Comparison of ENCODE assay signal across 8 cellular contexts in the genomic region with DNA sequence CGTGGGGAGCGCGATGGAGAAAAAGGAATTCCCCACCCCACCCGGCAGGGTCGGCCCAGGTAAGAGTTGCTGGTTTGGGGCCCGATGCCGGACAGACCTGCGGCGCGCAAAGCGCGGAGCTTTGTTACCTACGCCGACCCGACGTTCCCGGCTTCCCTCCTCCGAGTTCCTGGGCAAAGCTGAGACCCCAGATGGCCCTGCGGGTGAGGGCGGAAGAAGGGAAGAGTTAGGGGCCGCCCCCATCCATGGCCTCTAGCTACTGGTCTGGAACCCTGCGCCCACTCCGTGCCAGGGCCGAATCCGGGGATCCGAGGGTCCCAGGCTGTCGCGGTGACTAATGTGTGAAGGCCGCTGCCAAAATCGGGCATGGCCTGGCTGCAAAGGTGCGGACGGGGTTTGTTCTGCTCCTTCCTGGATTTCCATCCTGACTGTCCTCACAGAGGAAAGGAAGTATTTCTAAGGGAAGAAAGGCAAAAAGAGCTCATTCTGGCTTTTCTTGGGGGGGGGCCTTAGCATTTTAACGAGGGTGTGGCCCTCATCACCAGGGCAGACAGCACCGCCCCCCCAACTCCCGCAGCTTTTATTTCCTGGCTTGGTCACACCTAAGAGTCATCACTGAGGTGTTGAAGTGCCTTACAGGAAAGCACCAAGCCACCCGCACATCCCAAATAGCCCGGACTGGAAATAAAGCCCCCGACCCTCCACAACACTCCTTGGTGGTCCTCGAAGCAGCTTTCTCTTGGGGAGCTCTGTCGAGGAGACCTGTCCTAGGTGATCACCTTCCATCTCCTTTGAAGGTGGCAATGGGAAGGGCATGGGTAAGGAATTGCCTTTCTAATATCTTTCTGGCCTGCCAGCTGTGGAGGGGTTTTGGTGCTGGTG. TPM values are rescaled to one million over a fixed set of nuclear protein-coding genes. Genes with fewer than 3 reads are reported as not detected.
A peak's percentile ranks its signal among the peaks of the same experiment; 100 is the strongest.
DNase-seq lines count a peak whose midpoint lies in the region; ATAC-seq and TF ChIP-seq lines count a peak whose summit lies in the region.

No MANE protein-coding gene starts in this region.

- 9 to 12% (median 10%) methylated on average over 33 to 40 of the region's 40 CpGs for WGBS in heart left ventricle, 4 donors

- no peaks in the 10 kb centered on the region for H3K9me3 ChIP-seq in heart left ventricle

- CTCF ChIA-PET in AG04449 (lab: Yijun Ruan, JAX), result interaction anchor here (0.7 to 9.7 kb wide), 11 partner anchors 11 to 152 kb away, joined by 3 to 183 read pairs (median 4); a partner anchor contains a TSS

- no peak for TF ChIP-seq CTCF in AG04449 (IDR thresholded peaks at IDR 0.05; ENCODE audit: insufficient read depth, low read length, missing control alignments)
- TF ChIP-seq CTCF in HFF-Myc (IDR thresholded peaks at IDR 0.05; ENCODE audit: low read depth, low read length, missing control alignments), result no peak
- no peak for TF ChIP-seq CTCF in heart left ventricle (IDR thresholded peaks at IDR 0.05)
- TF ChIP-seq CTCF in retinal pigment epithelial cell (conservative IDR thresholded peaks at IDR 0.05; ENCODE audit: low read depth, low read length), result no peak

- H3K27ac ChIP-seq in heart left ventricle, result no peak overlapping the region

- H3K4me3 ChIP-seq in AG04449 (ENCODE audit: low read depth, low read length) (peak overlapping the region; percentile 94), HFF-Myc (replicated peaks; ENCODE audit: low read depth, low read length) (peak overlapping the region; percentile 92), heart left ventricle (peak overlapping the region; percentile 27 to 86 (median 58)), retinal pigment epithelial cell (ENCODE audit: low read length) (peak overlapping the region; percentile 87)

- no peak for TF ChIP-seq POLR2A in heart left ventricle (IDR thresholded peaks at IDR 0.05)

- POLR2A ChIA-PET in AG04449 (lab: Yijun Ruan, JAX), result interaction anchor here (0.8 to 4.0 kb wide), 6 partner anchors 12 to 93 kb away, joined by 3 to 36 read pairs (median 5); a partner anchor contains a TSS

- peaks cover 0 to 22% (median 0%) of the 10 kb centered on the region in 9 donors for H3K27me3 ChIP-seq in heart left ventricle

- ATAC-seq in heart left ventricle, result peak in 2 of 4 donors; percentile 5 to 38
- no peak for ATAC-seq in HG03354 (IDR thresholded peaks at IDR 0.05; ENCODE audit: poor library complexity, severe bottlenecking, unreplicated experiment)

- DNase-seq in AG04449 (ENCODE audit: low read depth, low spot score) (no peak), HFF-Myc (ENCODE audit: extremely low read depth, low read depth) (no peak), UCSD-AML1 (lab: John Stamatoyannopoulos, UW; ENCODE audit: unreplicated experiment) (peak; percentile 55), heart left ventricle (no peak), retinal pigment epithelial cell (ENCODE audit: low read depth) (no peak), NCI-H2029 treated with DMSO at 0.1 percent for 48 hours (lab: John Stamatoyannopoulos, UW) (no peak)
- DNase-seq in activated effector memory CD4-positive, alpha-beta T cell treated with anti-CD3 and anti-CD28 coated beads, Interleukin-2, amount 50 U/mL, for 16 hours, result no peak

- intact Hi-C loops in heart left ventricle (cut with DNase I), result loop anchor here in 3 of 10 donors (5.0 to 10.0 kb wide), 4 partner anchors 48 to 65 kb away; no protein-coding TSS in a partner anchor

- peaks cover 0 to 18% (median 5%) of the 10 kb centered on the region in 12 donors for H3K4me1 ChIP-seq in heart left ventricle

- peaks cover 0 to 29% (median 19%) of the 10 kb centered on the region in 9 donors for H3K36me3 ChIP-seq in heart left ventricle

RNA-seq across cellular contexts. Expression of a gene that starts 1.1 kb away (rescaled TPM):
- 10 to 100 TPM in 1 of 9 donors, 1 to 10 TPM in 8; 1.4 to 10.4 (median 1.9) TPM for total RNA-seq in heart left ventricle
- 1 to 10 TPM; 1.8 to 4.8 TPM for polyA plus RNA-seq in heart left ventricle

RNA-seq across cellular contexts. Expression of a gene that starts 17.7 kb away (rescaled TPM):
- total RNA-seq in heart left ventricle, result 10 to 100 TPM; 18.8 to 35.4 (median 26.9) TPM
- 10 to 100 TPM; 23.5 to 30.0 TPM for polyA plus RNA-seq in heart left ventricle

RNA-seq across cellular contexts. Expression of a gene that starts 17.9 kb away (rescaled TPM):
- 10 to 100 TPM; 54.0 to 98.5 (median 83.1) TPM for total RNA-seq in heart left ventricle
- 100 to 1,000 TPM; 119 to 142 TPM for polyA plus RNA-seq in heart left ventricle

RNA-seq across cellular contexts. Expression of a gene that starts 23.5 kb away (rescaled TPM):
- 10 to 100 TPM in 2 of 9 donors, 1 to 10 TPM in 7; 5.6 to 13.2 (median 7.9) TPM for total RNA-seq in heart left ventricle
- polyA plus RNA-seq in heart left ventricle, result 1 to 10 TPM; 3.5 to 6.1 TPM

RNA-seq across cellular contexts. Expression of a gene that starts 55.7 kb away (rescaled TPM):
- total RNA-seq in heart left ventricle, result 10 to 100 TPM; 22.7 to 36.5 (median 32.3) TPM
- polyA plus RNA-seq in heart left ventricle, result 10 to 100 TPM; 18.7 to 53.4 TPM
